ENCODE assay signal across 8 cellular contexts in genomic region chr16:3095869-3096268, GRCh38. TPM values are rescaled to one million over a fixed set of nuclear protein-coding genes. Genes with fewer than 3 reads are reported as not detected.
DNase-seq lines count a peak whose midpoint lies in the region; ATAC-seq and TF ChIP-seq lines count a peak whose summit lies in the region.

No MANE protein-coding gene starts in this region.

- peak; percentile 70 for ATAC-seq in DND-41 (ENCODE audit: insufficient read depth, low read depth)
- ATAC-seq in GM21576 (IDR thresholded peaks at IDR 0.05; ENCODE audit: unreplicated experiment): peak; percentile 69
- ATAC-seq in GM19324 (IDR thresholded peaks at IDR 0.05; ENCODE audit: low FRiP score, unreplicated experiment): no peak
- no peak for ATAC-seq in left lobe of liver

- peak; percentile 33 for TF ChIP-seq CTCF in DND-41 (IDR thresholded peaks at IDR 0.05; ENCODE audit: borderline replicate concordance, extremely low read depth, low read length, poor library complexity, severe bottlenecking)

- no peaks in the 10 kb centered on the region for H3K79me2 ChIP-seq in DND-41 (ENCODE audit: insufficient read depth, low read length)

- peak; percentile 35 for DNase-seq in DND-41
- DNase-seq in NOMO-1 treated with dmso at 0.1 percent for 144 hours (lab: John Stamatoyannopoulos, UW; ENCODE audit: unreplicated experiment): peak; percentile 88
- peak; percentile 43 for DNase-seq in activated gamma-delta T cell treated with anti-CD3 and anti-CD28 coated beads, Interleukin-2, amount 50 U/mL, for 16 hours (ENCODE audit: low read depth)
- peak; percentile 25 for DNase-seq in medulla oblongata (ENCODE audit: extremely low spot score)
- DNase-seq in left lobe of liver (ENCODE audit: low spot score): no peak
- no peak for DNase-seq in NCI-H526 (lab: John Stamatoyannopoulos, UW)

- H3K4me2 ChIP-seq in DND-41 (ENCODE audit: insufficient read depth, low read length): no peak overlapping the region

- H3K27me3 ChIP-seq in DND-41 (ENCODE audit: insufficient read depth, low read length, poor library complexity): no peaks in the 10 kb centered on the region

- no peak overlapping the region for H3K4me3 ChIP-seq in DND-41 (ENCODE audit: low read depth in 1 of 2, low read length in 2 of 2)

- no peaks in the 10 kb centered on the region for H3K36me3 ChIP-seq in DND-41 (ENCODE audit: insufficient read depth, low read length)

- no peak overlapping the region for H3K27ac ChIP-seq in DND-41 (ENCODE audit: low read length)

- no peaks in the 10 kb centered on the region for H3K9me3 ChIP-seq in DND-41 (ENCODE audit: insufficient read depth, low read length, severe bottlenecking)

- H4K20me1 ChIP-seq in DND-41 (ENCODE audit: insufficient read depth, low read length): no peaks in the 10 kb centered on the region

- H3K9ac ChIP-seq in DND-41 (ENCODE audit: low read depth, low read length): no peak overlapping the region

- H2AFZ ChIP-seq in DND-41 (ENCODE audit: low read depth, low read length): no peak overlapping the region

- H3K4me1 ChIP-seq in DND-41 (ENCODE audit: insufficient read depth, low read length): no peaks in the 10 kb centered on the region

RNA-seq across cellular contexts. Expression of gene ZSCAN10, which starts 3.2 kb away (rescaled TPM):
- total RNA-seq in left lobe of liver: 0.10 TPM

RNA-seq across cellular contexts. Expression of gene ZNF205, which starts 16.5 kb away (rescaled TPM):
- 7.0 TPM for total RNA-seq in left lobe of liver

RNA-seq across cellular contexts. Expression of gene IL32, which starts 30.4 kb away (rescaled TPM):
- 172 TPM for total RNA-seq in left lobe of liver

RNA-seq across cellular contexts. Expression of gene ZNF213, which starts 39.0 kb away (rescaled TPM):
- total RNA-seq in left lobe of liver: 2.7 TPM

RNA-seq across cellular contexts. Expression of gene MMP25, which starts 49.5 kb away (rescaled TPM):
- total RNA-seq in left lobe of liver: 0.96 TPM

Comparison
In these comparisons a context has a peak if more than half of its experiments do, and no peak if none do; other contexts are left out.
1. ATAC-seq: peak in DND-41 (single experiment) and GM21576 (single experiment); none in GM19324 (single experiment) and left lobe of liver (single experiment).
2. DNase-seq: peak in DND-41 (single experiment), NOMO-1 treated with dmso at 0.1 percent for 144 hours (single experiment), activated gamma-delta T cell treated with anti-CD3 and anti-CD28 coated beads, Interleukin-2, amount 50 U/mL, for 16 hours (single experiment) and medulla oblongata (single experiment); none in left lobe of liver (single experiment) and NCI-H526 (0 of 2).